Comparison of ENCODE assay signal across 9 cellular contexts in the genomic region with DNA sequence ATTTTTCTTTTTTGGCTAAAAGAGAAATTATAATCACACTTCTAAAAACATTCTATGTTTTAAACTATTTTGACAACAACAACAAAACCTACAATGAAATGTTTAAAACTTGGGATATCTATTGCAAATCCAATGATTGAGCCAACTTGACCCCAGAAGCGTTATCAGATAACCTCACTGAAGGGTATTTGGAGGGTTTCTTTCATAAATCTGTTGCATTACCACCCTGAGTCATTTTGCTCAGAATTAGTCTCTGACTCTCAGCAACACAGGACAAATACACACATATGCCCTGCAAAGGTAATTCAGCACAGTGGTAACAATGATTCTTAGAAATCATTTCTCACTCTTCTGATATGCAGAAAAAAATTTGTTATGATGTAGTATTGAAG. TPM values are rescaled to one million over a fixed set of nuclear protein-coding genes. Genes with fewer than 3 reads are reported as not detected.
DNase-seq lines count a peak whose midpoint lies in the region; TF ChIP-seq lines count a peak whose summit lies in the region.
"Had no signal": no experiment of that assay in that cellular context is flagged by ENCODE, and none has a peak within 500 bp of the region (broad histone marks: within the 10 kb centered on the region; RNA-seq: fewer than 3 reads in every experiment).

No MANE protein-coding gene starts in this region.

- H3K27ac ChIP-seq in cardiac muscle cell (peak overlapping the region; percentile 78), brain microvascular endothelial cell (peak overlapping the region; percentile 90), vagina (peak overlapping the region; percentile 95), caudate nucleus (ENCODE audit: low read depth, low read length) (no peak overlapping the region)

- TF ChIP-seq POLR2A in vagina (IDR thresholded peaks at IDR 0.05) = no peak

- in situ Hi-C loops in brain microvascular endothelial cell (cut with HindIII; ENCODE audit: low pct_ligation_motif_present, low sequenced_read_pairs) = no loop called here

- H3K27me3 Mint-ChIP-seq in nephron progenitor cell (ENCODE audit: low read depth, poor library complexity) = peaks cover 9% of the 10 kb centered on the region

- peaks cover 17% of the 10 kb centered on the region for H3K4me1 ChIP-seq in cardiac muscle cell (ENCODE audit: low read depth)
- peaks cover 17% of the 10 kb centered on the region for H3K4me1 ChIP-seq in vagina

- H3K36me3 Mint-ChIP-seq in nephron progenitor cell (ENCODE audit: low read depth) = peaks cover 4% of the 10 kb centered on the region

- peak overlapping the region; percentile 96 for H3K4me3 Mint-ChIP-seq in nephron progenitor cell

- H3K4me3 ChIP-seq in cardiac muscle cell = no peak overlapping the region
- H3K4me3 ChIP-seq in brain microvascular endothelial cell (ENCODE audit: low read depth, low read length) = no peak overlapping the region
- H3K4me3 ChIP-seq in vagina = no peak overlapping the region

- H3K9me3 ChIP-seq in cardiac muscle cell (ENCODE audit: low read depth) = no peaks in the 10 kb centered on the region
- H3K9me3 ChIP-seq in vagina = no peaks in the 10 kb centered on the region

- intact Hi-C loops in cardiac septum (cut with DNase I) (loop anchor here (1.0 kb wide), 1 partner anchor 15 kb away; no protein-coding TSS in a partner anchor), vagina (cut with DNase I) (no loop called here)

- peak overlapping the region; percentile 99 for H3K27ac Mint-ChIP-seq in nephron progenitor cell

- H3K27me3 ChIP-seq in cardiac muscle cell = no peaks in the 10 kb centered on the region
- H3K27me3 ChIP-seq in brain microvascular endothelial cell (replicated peaks) = no peaks in the 10 kb centered on the region
- no peaks in the 10 kb centered on the region for H3K27me3 ChIP-seq in vagina

- no peaks in the 10 kb centered on the region for H3K36me3 ChIP-seq in cardiac muscle cell
- peaks cover 15% of the 10 kb centered on the region for H3K36me3 ChIP-seq in brain microvascular endothelial cell (replicated peaks)
- no peaks in the 10 kb centered on the region for H3K36me3 ChIP-seq in vagina

- TF ChIP-seq CTCF in cardiac muscle cell (IDR thresholded peaks at IDR 0.05; ENCODE audit: low read depth, low read length) (no peak), brain microvascular endothelial cell (IDR thresholded peaks at IDR 0.05; ENCODE audit: low read depth, low read length, missing control alignments) (no peak), nephron progenitor cell (IDR thresholded peaks at IDR 0.05) (no peak), vagina (IDR thresholded peaks at IDR 0.05) (no peak)

- peaks cover 75% of the 10 kb centered on the region for H3K4me1 Mint-ChIP-seq in nephron progenitor cell

- H3K9me3 Mint-ChIP-seq in nephron progenitor cell = no peaks in the 10 kb centered on the region

- DNase-seq in cardiac muscle cell (ENCODE audit: low read depth in 1 of 2, low spot score in 1 of 2) (peak in 1 of 2 donors; percentile 30), cardiac septum (ENCODE audit: low spot score) (no peak), brain microvascular endothelial cell (no peak), nephron progenitor cell (no peak), vagina (ENCODE audit: extremely low spot score in 2 of 2) (no peak), caudate nucleus (lab: John Stamatoyannopoulos, UW) (no peak), NCI-H1417 treated with DMSO at 0.1 percent for 48 hours (lab: John Stamatoyannopoulos, UW) (no peak)
- DNase-seq in stimulated activated CD4-positive, alpha-beta T cell treated with anti-CD3 and anti-CD28 coated beads, Interleukin-12 subunit alpha, Interleukin-12 subunit beta, amount 100 ng/mL, for 4 hours = no peak
- DNase-seq: NCI-H1930 had no signal

RNA-seq across cellular contexts. Expression of gene COL1A2, which starts 2.3 kb away (rescaled TPM):
- 76.6 and 116 TPM in 2 replicates for total RNA-seq in cardiac muscle cell
- polyA plus RNA-seq in cardiac muscle cell = 73.5 and 122 TPM in 2 replicates
- total RNA-seq in cardiac septum = 170 TPM
- 199 TPM for total RNA-seq in vagina
